ENCODE assay signal across 1 cellular context in genomic region chr14:65243766-65244442, GRCh38.
TF ChIP-seq lines count a peak whose summit lies in the region.

No MANE protein-coding gene starts in this region.

TF ChIP-seq in K562, 482 proteins besides CTCF, POLR2A, EP300 and RAD21 (continued from another document and continues in another):
- peak; percentile 90; the same call in 1 of the 2 replicates for TF ChIP-seq HBP1 (CRISPR knock-in tag; IDR thresholded peaks at IDR 0.05)
- peak in 1 of 2 experiments; percentile 39; a peak in 1 of 4 replicates for TF ChIP-seq FOXK2 (conservative IDR thresholded peaks at IDR 0.05 in 1 of 2, IDR thresholded peaks at IDR 0.05 in 1 of 2; ENCODE audit: low read depth in 2 of 2)
- TF ChIP-seq NR2C2 (CRISPR knock-in tag; IDR thresholded peaks at IDR 0.05) = no peak
- TF ChIP-seq NR2C2 (tag; IDR thresholded peaks at IDR 0.05) = peak; percentile 61; the same call in 1 of the 2 replicates
- TF ChIP-seq CREM (IDR thresholded peaks at IDR 0.05; ENCODE audit: low read depth) = 0 out of 2 replicates have a peak, but pooled peaks have one; percentile 14
- TF ChIP-seq LEF1 (IDR thresholded peaks at IDR 0.05) = peak; percentile 46; the same call in 1 of the 2 replicates
- peak; percentile 52; the same call in 1 of the 2 replicates for TF ChIP-seq CHAMP1 (IDR thresholded peaks at IDR 0.05)
- 0 out of 2 replicates have a peak, but pooled peaks have one; percentile 55 for TF ChIP-seq ZBTB9 (CRISPR knock-in tag; IDR thresholded peaks at IDR 0.05)
- peak; percentile 92 for TF ChIP-seq THRB (CRISPR knock-in tag; conservative IDR thresholded peaks at IDR 0.05)
- peak; percentile 89; the same call in 1 of the 2 replicates for TF ChIP-seq ZBTB26 (CRISPR knock-in tag; IDR thresholded peaks at IDR 0.05)
- no peak for TF ChIP-seq HNRNPL (IDR thresholded peaks at IDR 0.05; ENCODE audit: low read depth, low read length)
- 0 out of 2 replicates have a peak, but pooled peaks have one; percentile 7 for TF ChIP-seq ZNF449 (CRISPR knock-in tag; IDR thresholded peaks at IDR 0.05)
- TF ChIP-seq SPI1 (IDR thresholded peaks at IDR 0.05; ENCODE audit: borderline replicate concordance, low read depth, low read length) = peak; percentile 56; the same call in 1 of the 2 replicates
- peak; percentile 59 for TF ChIP-seq SMARCE1 (IDR thresholded peaks at IDR 0.05)
- peak; percentile 43; the same call in 1 of the 2 replicates for TF ChIP-seq POLR2H (tag; IDR thresholded peaks at IDR 0.05; ENCODE audit: low read depth)
- TF ChIP-seq, protein P1, sequence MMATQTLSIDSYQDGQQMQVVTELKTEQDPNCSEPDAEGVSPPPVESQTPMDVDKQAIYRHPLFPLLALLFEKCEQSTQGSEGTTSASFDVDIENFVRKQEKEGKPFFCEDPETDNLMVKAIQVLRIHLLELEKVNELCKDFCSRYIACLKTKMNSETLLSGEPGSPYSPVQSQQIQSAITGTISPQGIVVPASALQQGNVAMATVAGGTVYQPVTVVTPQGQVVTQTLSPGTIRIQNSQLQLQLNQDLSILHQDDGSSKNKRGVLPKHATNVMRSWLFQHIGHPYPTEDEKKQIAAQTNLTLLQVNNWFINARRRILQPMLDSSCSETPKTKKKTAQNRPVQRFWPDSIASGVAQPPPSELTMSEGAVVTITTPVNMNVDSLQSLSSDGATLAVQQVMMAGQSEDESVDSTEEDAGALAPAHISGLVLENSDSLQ (IDR thresholded peaks at IDR 0.05) = 0 out of 2 replicates have a peak, but pooled peaks have one; percentile 36
- peak; percentile 36 for TF ChIP-seq NR2C1 (IDR thresholded peaks at IDR 0.05)
- TF ChIP-seq NR2C1 (tag; IDR thresholded peaks at IDR 0.05) = peak; percentile 24; the same call in 1 of the 2 replicates
- TF ChIP-seq, protein P2, sequence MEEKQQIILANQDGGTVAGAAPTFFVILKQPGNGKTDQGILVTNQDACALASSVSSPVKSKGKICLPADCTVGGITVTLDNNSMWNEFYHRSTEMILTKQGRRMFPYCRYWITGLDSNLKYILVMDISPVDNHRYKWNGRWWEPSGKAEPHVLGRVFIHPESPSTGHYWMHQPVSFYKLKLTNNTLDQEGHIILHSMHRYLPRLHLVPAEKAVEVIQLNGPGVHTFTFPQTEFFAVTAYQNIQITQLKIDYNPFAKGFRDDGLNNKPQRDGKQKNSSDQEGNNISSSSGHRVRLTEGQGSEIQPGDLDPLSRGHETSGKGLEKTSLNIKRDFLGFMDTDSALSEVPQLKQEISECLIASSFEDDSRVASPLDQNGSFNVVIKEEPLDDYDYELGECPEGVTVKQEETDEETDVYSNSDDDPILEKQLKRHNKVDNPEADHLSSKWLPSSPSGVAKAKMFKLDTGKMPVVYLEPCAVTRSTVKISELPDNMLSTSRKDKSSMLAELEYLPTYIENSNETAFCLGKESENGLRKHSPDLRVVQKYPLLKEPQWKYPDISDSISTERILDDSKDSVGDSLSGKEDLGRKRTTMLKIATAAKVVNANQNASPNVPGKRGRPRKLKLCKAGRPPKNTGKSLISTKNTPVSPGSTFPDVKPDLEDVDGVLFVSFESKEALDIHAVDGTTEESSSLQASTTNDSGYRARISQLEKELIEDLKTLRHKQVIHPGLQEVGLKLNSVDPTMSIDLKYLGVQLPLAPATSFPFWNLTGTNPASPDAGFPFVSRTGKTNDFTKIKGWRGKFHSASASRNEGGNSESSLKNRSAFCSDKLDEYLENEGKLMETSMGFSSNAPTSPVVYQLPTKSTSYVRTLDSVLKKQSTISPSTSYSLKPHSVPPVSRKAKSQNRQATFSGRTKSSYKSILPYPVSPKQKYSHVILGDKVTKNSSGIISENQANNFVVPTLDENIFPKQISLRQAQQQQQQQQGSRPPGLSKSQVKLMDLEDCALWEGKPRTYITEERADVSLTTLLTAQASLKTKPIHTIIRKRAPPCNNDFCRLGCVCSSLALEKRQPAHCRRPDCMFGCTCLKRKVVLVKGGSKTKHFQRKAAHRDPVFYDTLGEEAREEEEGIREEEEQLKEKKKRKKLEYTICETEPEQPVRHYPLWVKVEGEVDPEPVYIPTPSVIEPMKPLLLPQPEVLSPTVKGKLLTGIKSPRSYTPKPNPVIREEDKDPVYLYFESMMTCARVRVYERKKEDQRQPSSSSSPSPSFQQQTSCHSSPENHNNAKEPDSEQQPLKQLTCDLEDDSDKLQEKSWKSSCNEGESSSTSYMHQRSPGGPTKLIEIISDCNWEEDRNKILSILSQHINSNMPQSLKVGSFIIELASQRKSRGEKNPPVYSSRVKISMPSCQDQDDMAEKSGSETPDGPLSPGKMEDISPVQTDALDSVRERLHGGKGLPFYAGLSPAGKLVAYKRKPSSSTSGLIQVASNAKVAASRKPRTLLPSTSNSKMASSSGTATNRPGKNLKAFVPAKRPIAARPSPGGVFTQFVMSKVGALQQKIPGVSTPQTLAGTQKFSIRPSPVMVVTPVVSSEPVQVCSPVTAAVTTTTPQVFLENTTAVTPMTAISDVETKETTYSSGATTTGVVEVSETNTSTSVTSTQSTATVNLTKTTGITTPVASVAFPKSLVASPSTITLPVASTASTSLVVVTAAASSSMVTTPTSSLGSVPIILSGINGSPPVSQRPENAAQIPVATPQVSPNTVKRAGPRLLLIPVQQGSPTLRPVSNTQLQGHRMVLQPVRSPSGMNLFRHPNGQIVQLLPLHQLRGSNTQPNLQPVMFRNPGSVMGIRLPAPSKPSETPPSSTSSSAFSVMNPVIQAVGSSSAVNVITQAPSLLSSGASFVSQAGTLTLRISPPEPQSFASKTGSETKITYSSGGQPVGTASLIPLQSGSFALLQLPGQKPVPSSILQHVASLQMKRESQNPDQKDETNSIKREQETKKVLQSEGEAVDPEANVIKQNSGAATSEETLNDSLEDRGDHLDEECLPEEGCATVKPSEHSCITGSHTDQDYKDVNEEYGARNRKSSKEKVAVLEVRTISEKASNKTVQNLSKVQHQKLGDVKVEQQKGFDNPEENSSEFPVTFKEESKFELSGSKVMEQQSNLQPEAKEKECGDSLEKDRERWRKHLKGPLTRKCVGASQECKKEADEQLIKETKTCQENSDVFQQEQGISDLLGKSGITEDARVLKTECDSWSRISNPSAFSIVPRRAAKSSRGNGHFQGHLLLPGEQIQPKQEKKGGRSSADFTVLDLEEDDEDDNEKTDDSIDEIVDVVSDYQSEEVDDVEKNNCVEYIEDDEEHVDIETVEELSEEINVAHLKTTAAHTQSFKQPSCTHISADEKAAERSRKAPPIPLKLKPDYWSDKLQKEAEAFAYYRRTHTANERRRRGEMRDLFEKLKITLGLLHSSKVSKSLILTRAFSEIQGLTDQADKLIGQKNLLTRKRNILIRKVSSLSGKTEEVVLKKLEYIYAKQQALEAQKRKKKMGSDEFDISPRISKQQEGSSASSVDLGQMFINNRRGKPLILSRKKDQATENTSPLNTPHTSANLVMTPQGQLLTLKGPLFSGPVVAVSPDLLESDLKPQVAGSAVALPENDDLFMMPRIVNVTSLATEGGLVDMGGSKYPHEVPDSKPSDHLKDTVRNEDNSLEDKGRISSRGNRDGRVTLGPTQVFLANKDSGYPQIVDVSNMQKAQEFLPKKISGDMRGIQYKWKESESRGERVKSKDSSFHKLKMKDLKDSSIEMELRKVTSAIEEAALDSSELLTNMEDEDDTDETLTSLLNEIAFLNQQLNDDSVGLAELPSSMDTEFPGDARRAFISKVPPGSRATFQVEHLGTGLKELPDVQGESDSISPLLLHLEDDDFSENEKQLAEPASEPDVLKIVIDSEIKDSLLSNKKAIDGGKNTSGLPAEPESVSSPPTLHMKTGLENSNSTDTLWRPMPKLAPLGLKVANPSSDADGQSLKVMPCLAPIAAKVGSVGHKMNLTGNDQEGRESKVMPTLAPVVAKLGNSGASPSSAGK (IDR thresholded peaks at IDR 0.05) = peak; percentile 66
- TF ChIP-seq ZBTB11 (CRISPR knock-in tag; IDR thresholded peaks at IDR 0.05) = 0 out of 6 replicates have a peak, but pooled peaks of 1 of the 3 experiments have one; percentile 31
- peak in 1 of 2 experiments; percentile 55; a peak in 1 of 4 replicates for TF ChIP-seq TRIM24 (IDR thresholded peaks at IDR 0.05)
- 0 out of 2 replicates have a peak, but pooled peaks have one; percentile 37 for TF ChIP-seq ZNF589 (CRISPR knock-in tag; IDR thresholded peaks at IDR 0.05; ENCODE audit: low read depth)
- 0 out of 2 replicates have a peak, but pooled peaks have one; percentile 31 for TF ChIP-seq CXXC5 (CRISPR knock-in tag; IDR thresholded peaks at IDR 0.05)
- TF ChIP-seq MEIS2 (IDR thresholded peaks at IDR 0.05; ENCODE audit: partially characterized antibody) = peak; percentile 41
- TF ChIP-seq TAL1 (IDR thresholded peaks at IDR 0.05) = peak; percentile 33; the same call in 1 of the 2 replicates
